20 cellular contexts compared by ENCODE assay signal in genomic region chr4:6121941-6122340, GRCh38.
DNase-seq lines count a peak whose midpoint lies in the region; ATAC-seq lines count a peak whose summit lies in the region.
"Had no signal": no experiment of that assay in that cellular context is flagged by ENCODE, and none has a peak within 500 bp of the region (broad histone marks: within the 10 kb centered on the region; RNA-seq: fewer than 3 reads in every experiment).

No MANE protein-coding gene starts in this region.

- peaks cover 9% of the 10 kb centered on the region for H3K4me1 Mint-ChIP-seq in T-helper 17 cell
- H3K4me1 Mint-ChIP-seq: B cell had no signal

- no peaks in the 10 kb centered on the region for H3K36me3 Mint-ChIP-seq in T-helper 17 cell (ENCODE audit: low read depth)
- H3K36me3 Mint-ChIP-seq: CD4-positive, CD25-positive, alpha-beta regulatory T cell; CD8-positive, alpha-beta T cell had no signal

- peak; percentile 50 for DNase-seq in activated effector memory CD4-positive, alpha-beta T cell treated with anti-CD3 and anti-CD28 coated beads, Interleukin-2, amount 50 U/mL, for 16 hours
- DNase-seq in activated effector memory CD4-positive, alpha-beta T cell treated with Interleukin-2 at 50 U/mL for 16 hours: no peak
- DNase-seq in T-helper 17 cell (no peak), ecto neural progenitor cell (ENCODE audit: low spot score) (peak; percentile 13), mesenteric fat pad (ENCODE audit: low spot score) (peak; percentile 53), SHP77 (lab: John Stamatoyannopoulos, UW) (no peak), amniotic stem cell (lab: John Stamatoyannopoulos, UW) (no peak)
- DNase-seq: 8988T; Caco-2; CD4-positive, CD25-positive, alpha-beta regulatory T cell; DMS153; DND-41; GOT3; HFFc6 had no signal

- peak overlapping the region; percentile 30 for H3K27ac Mint-ChIP-seq in T-helper 17 cell
- H3K27ac Mint-ChIP-seq: B cell; CD4-positive, CD25-positive, alpha-beta regulatory T cell; CD8-positive, alpha-beta T cell; HFFc6 had no signal

- no peak for ATAC-seq in T-helper 17 cell
- ATAC-seq in GM18498 (IDR thresholded peaks at IDR 0.05; ENCODE audit: unreplicated experiment): no peak
- ATAC-seq: A549; CD8-positive, alpha-beta T cell had no signal

- no peaks in the 10 kb centered on the region for H3K27me3 Mint-ChIP-seq in T-helper 17 cell
- H3K27me3 Mint-ChIP-seq: CD4-positive, CD25-positive, alpha-beta regulatory T cell had no signal

- no peaks in the 10 kb centered on the region for H3K9me3 ChIP-seq in T-helper 17 cell (ENCODE audit: control insufficient read depth, low read length, poor library complexity, severe bottlenecking)
- H3K9me3 ChIP-seq: A549, BLaER1, Caco-2, HAP-1 had no signal

- no peak overlapping the region for H3K4me3 Mint-ChIP-seq in T-helper 17 cell
- H3K4me3 Mint-ChIP-seq: B cell; CD4-positive, CD25-positive, alpha-beta regulatory T cell; CD8-positive, alpha-beta T cell; HFFc6 had no signal

Comparison
In these comparisons a context has a peak if more than half of its experiments do, and no peak if none do; other contexts are left out.
1. DNase-seq: peak in activated effector memory CD4-positive, alpha-beta T cell treated with anti-CD3 and anti-CD28 coated beads, Interleukin-2, amount 50 U/mL, for 16 hours (single experiment), ecto neural progenitor cell (single experiment) and mesenteric fat pad (single experiment); none in activated effector memory CD4-positive, alpha-beta T cell treated with Interleukin-2 at 50 U/mL for 16 hours (single experiment), T-helper 17 cell (0 of 3), SHP77 (0 of 2) and amniotic stem cell (single experiment).